ENCODE assay signal across 7 cellular contexts in the genomic region with DNA sequence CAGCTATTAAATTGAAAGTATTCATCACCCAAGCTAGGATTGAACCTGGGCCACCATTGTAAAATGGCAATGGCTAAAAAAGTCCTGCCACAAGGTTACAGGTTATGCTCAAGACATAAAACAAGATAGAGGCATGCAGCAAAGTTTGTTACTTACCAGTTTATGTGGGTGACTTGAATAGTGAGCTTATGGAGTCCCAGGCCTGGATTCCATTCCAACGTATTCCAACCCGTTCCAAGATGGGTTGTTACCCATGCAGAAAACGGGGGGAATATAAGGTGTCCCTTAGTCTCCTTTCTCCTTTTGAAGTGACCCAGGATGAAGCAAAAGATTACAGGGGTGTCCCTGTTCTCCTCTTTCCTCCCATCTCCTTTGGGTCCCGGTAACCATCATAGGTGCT. TPM values are rescaled to one million over a fixed set of nuclear protein-coding genes. Genes with fewer than 3 reads are reported as not detected.
"Had no signal": no experiment of that assay in that cellular context is flagged by ENCODE, and none has a peak within 500 bp of the region (broad histone marks: within the 10 kb centered on the region; RNA-seq: fewer than 3 reads in every experiment).

No MANE protein-coding gene starts in this region.

RNA-seq across cellular contexts. Expression of a gene that starts 10.2 kb away (rescaled TPM):
- total RNA-seq: GM23248, GM23338, H1, H4, H7, H9, HFFc6 had no signal
- polyA plus RNA-seq: GM23248, GM23338, H1 had no signal

RNA-seq across cellular contexts. Expression of a gene that starts 28.1 kb away (rescaled TPM):
- total RNA-seq: GM23248, GM23338, H1, H4, H7, H9, HFFc6 had no signal
- polyA plus RNA-seq: GM23248, GM23338, H1 had no signal
